27 cellular contexts compared by ENCODE assay signal in genomic region chr17:48738424-48738802, GRCh38. TPM values are rescaled to one million over a fixed set of nuclear protein-coding genes. Genes with fewer than 3 reads are reported as not detected.
A peak's percentile ranks its signal among the peaks of the same experiment; 100 is the strongest.
DNase-seq lines count a peak whose midpoint lies in the region; FAIRE-seq and TF ChIP-seq lines count a peak whose summit lies in the region.
"Had no signal": no experiment of that assay in that cellular context is flagged by ENCODE, and none has a peak within 500 bp of the region (broad histone marks: within the 10 kb centered on the region; RNA-seq: fewer than 3 reads in every experiment).

No MANE protein-coding gene starts in this region.

- H3K79me2 ChIP-seq in PC-9 (ENCODE audit: low read depth): no peaks in the 10 kb centered on the region

- H2AFZ ChIP-seq in PC-9: no peak overlapping the region

- H3K4me1 ChIP-seq in prostate gland (replicated peaks) (no peaks in the 10 kb centered on the region), PC-9 (replicated peaks; ENCODE audit: insufficient read depth) (no peaks in the 10 kb centered on the region)
- H3K4me1 ChIP-seq: BLaER1, HAP-1, Peyer's patch had no signal

- H3K27ac Mint-ChIP-seq in IgD-negative memory B cell (peak overlapping the region in 2 of 3 donors; percentile 10 to 65), chondrocyte (ENCODE audit: unreplicated experiment) (no peak overlapping the region)
- H3K27ac Mint-ChIP-seq: CD4-positive, CD25-positive, alpha-beta regulatory T cell; HFFc6 had no signal

- intact Hi-C loops in prostate gland (cut with DNase I): no loop called here
- intact Hi-C loops in PC-9 (cut with micrococcal nuclease; ENCODE audit: unreplicated experiment): no loop called here

- no peak overlapping the region for H3K4me2 ChIP-seq in PC-9
- H3K4me2 ChIP-seq: BLaER1 had no signal

- POLR2A ChIA-PET in PC-9 (lab: Charles Lee; ENCODE audit: unreplicated experiment): no interaction called here

- H3K36me3 Mint-ChIP-seq in IgD-negative memory B cell: no peaks in the 10 kb centered on the region
- peaks cover 2% of the 10 kb centered on the region for H3K36me3 Mint-ChIP-seq in chondrocyte (ENCODE audit: low read depth)
- H3K36me3 Mint-ChIP-seq: CD4-positive, CD25-positive, alpha-beta regulatory T cell had no signal

- TF ChIP-seq CTCF in prostate gland (IDR thresholded peaks at IDR 0.05) (no peak), PC-9 (conservative IDR thresholded peaks at IDR 0.05) (no peak), chondrocyte (IDR thresholded peaks at IDR 0.05) (no peak)

- TF ChIP-seq POLR2A in prostate gland (IDR thresholded peaks at IDR 0.05) (no peak), GM12892 (IDR thresholded peaks at IDR 0.05; ENCODE audit: low read depth, low read length) (no peak)

- H3K4me3 ChIP-seq in prostate gland: peak overlapping the region in 1 of 2 donors; percentile 19
- H3K4me3 ChIP-seq in PC-9: no peak overlapping the region
- H3K4me3 ChIP-seq: BLaER1, HAP-1, MG63, Peyer's patch, SK-N-MC had no signal

- peaks cover 0 to 15% (median 2%) of the 10 kb centered on the region in 3 donors for H3K9me3 Mint-ChIP-seq in IgD-negative memory B cell
- no peaks in the 10 kb centered on the region for H3K9me3 Mint-ChIP-seq in chondrocyte (ENCODE audit: low read depth)
- H3K9me3 Mint-ChIP-seq: HFFc6 had no signal

- H3F3A ChIP-seq in PC-9 (ENCODE audit: insufficient read depth, low read depth): no peaks in the 10 kb centered on the region

- no peaks in the 10 kb centered on the region for H3K36me3 ChIP-seq in prostate gland
- no peaks in the 10 kb centered on the region for H3K36me3 ChIP-seq in PC-9 (ENCODE audit: low read depth)
- H3K36me3 ChIP-seq: BLaER1, HAP-1, MG63, Peyer's patch had no signal

- H3K27ac ChIP-seq in epithelial cell of prostate (peak overlapping the region; percentile 53), prostate gland (peak overlapping the region; percentile 64 to 92), PC-9 (no peak overlapping the region)
- H3K27ac ChIP-seq: BLaER1, Peyer's patch, SK-N-MC had no signal

- DNase-seq in epithelial cell of prostate (ENCODE audit: low read depth, low spot score) (no peak), prostate gland (ENCODE audit: low spot score) (no peak), mucosa of gallbladder (ENCODE audit: low spot score) (no peak), PC-9 (no peak), chondrocyte (ENCODE audit: low spot score) (no peak), GM12892 (ENCODE audit: insufficient read length) (no peak)
- DNase-seq: CD4-positive, CD25-positive, alpha-beta regulatory T cell; HFFc6; KG1; MG63; NCI-H1105 treated with DMSO at 0.1 percent for 48 hours; NCI-H146; NCI-H2029; NCI-H446 treated with DMSO at 0.1 percent for 48 hours; NCI-H526; NCI-H82; Peyer's patch; SIG-M5 had no signal

- no peak for FAIRE-seq in GM12892 (lab: Jason Lieb, UNC)
- FAIRE-seq: A204.1, D721Med, GM18507, HTR-8/SVneo had no signal

- CTCF ChIA-PET in PC-9 (lab: Charles Lee): no interaction called here

- 3% methylated on average over 11 of the region's 11 CpGs for WGBS in prostate gland

- peak overlapping the region in 1 of 4 donors; percentile 33 for H3K4me3 Mint-ChIP-seq in IgD-negative memory B cell
- no peak overlapping the region for H3K4me3 Mint-ChIP-seq in chondrocyte (ENCODE audit: unreplicated experiment)

- H3K27me3 ChIP-seq in prostate gland (replicated peaks; ENCODE audit: insufficient read depth): no peaks in the 10 kb centered on the region
- H3K27me3 ChIP-seq in PC-9 (ENCODE audit: insufficient read depth, low read depth): peaks cover 97% of the 10 kb centered on the region
- H3K27me3 ChIP-seq: MG63 had no signal

- no peaks in the 10 kb centered on the region for H3K9me2 ChIP-seq in PC-9 (ENCODE audit: insufficient read depth)

- H4K20me1 ChIP-seq in PC-9 (ENCODE audit: insufficient read depth): no peaks in the 10 kb centered on the region

- peaks cover 88% of the 10 kb centered on the region for H3K27me3 Mint-ChIP-seq in IgD-negative memory B cell
- H3K27me3 Mint-ChIP-seq in chondrocyte (ENCODE audit: low read depth): peaks cover 92% of the 10 kb centered on the region

- no peaks in the 10 kb centered on the region for H3K9me3 ChIP-seq in prostate gland
- H3K9me3 ChIP-seq in PC-9 (ENCODE audit: insufficient read depth, low read depth): no peaks in the 10 kb centered on the region
- H3K9me3 ChIP-seq: HAP-1, MG63, Peyer's patch had no signal

- H3K4me1 Mint-ChIP-seq in IgD-negative memory B cell (peaks cover 2 to 13% (median 6%) of the 10 kb centered on the region in 3 donors), chondrocyte (ENCODE audit: low read depth) (peaks cover 5% of the 10 kb centered on the region)

- BruUV-seq in PC-9 (replicated peaks; lab: Mats Ljungman, UMichigan): no TSS peak

RNA-seq across cellular contexts. Expression of gene HOXB13, which starts 9.9 kb away (rescaled TPM):
- not detected for polyA plus RNA-seq in IgD-negative memory B cell
- total RNA-seq in prostate gland (100 to 1,000 TPM in 1 of 2 donors, 10 to 100 TPM in 1; 78.7 to 249 TPM), mucosa of gallbladder (0.12 TPM), PC-9 (2021) (0.15 TPM in 1 of 2 replicates, not detected in the other), chondrocyte (0.19 TPM in 1 of 3 replicates, not detected in the others)
- not detected for polyA plus RNA-seq in GM12892 (2012; ENCODE audit: missing spikeins)
- total RNA-seq: CD4-positive, CD25-positive, alpha-beta regulatory T cell; HFFc6 had no signal
- polyA plus RNA-seq: AG04450; CD4-positive, CD25-positive, alpha-beta regulatory T cell had no signal

RNA-seq across cellular contexts. Expression of gene PRAC2, which starts 15.4 kb away (rescaled TPM):
- polyA plus RNA-seq in IgD-negative memory B cell: not detected
- 100 to 1,000 TPM in 1 of 2 donors, 1 to 10 TPM in 1; 9.6 to 135 TPM for total RNA-seq in prostate gland
- not detected for total RNA-seq in mucosa of gallbladder
- total RNA-seq in PC-9 (2021): not detected in 2 replicates
- not detected in 3 replicates for total RNA-seq in chondrocyte
- not detected for polyA plus RNA-seq in GM12892 (2012; ENCODE audit: missing spikeins)
- total RNA-seq: CD4-positive, CD25-positive, alpha-beta regulatory T cell; HFFc6; Peyer's patch had no signal
- polyA plus RNA-seq: AG04450; CD4-positive, CD25-positive, alpha-beta regulatory T cell had no signal

RNA-seq across cellular contexts. Expression of gene PRAC1, which starts 16.1 kb away (rescaled TPM):
- not detected for polyA plus RNA-seq in IgD-negative memory B cell
- total RNA-seq in prostate gland (100 to 1,000 TPM in 1 of 2 donors, 10 to 100 TPM in 1; 56.7 to 243 TPM), mucosa of gallbladder (not detected), PC-9 (2021) (not detected in 2 replicates), chondrocyte (not detected in 3 replicates)
- polyA plus RNA-seq in GM12892 (2012; ENCODE audit: missing spikeins): not detected
- total RNA-seq: CD4-positive, CD25-positive, alpha-beta regulatory T cell; HFFc6; Peyer's patch had no signal
- polyA plus RNA-seq: AG04450; CD4-positive, CD25-positive, alpha-beta regulatory T cell had no signal

Comparison
In these comparisons a context has a peak if more than half of its experiments do, and no peak if none do; other contexts are left out.
1. RNA of gene HOXB13, which starts 9.9 kb away (total RNA-seq): 78.7 to 249 TPM in prostate gland; 0.12 TPM in mucosa of gallbladder (single experiment), 0.19 TPM in chondrocyte and 0.15 TPM in PC-9; every median in the first group is over 10 times any median in the second.
2. RNA of gene PRAC1, which starts 16.1 kb away (total RNA-seq): 56.7 to 243 TPM in prostate gland; not detected in mucosa of gallbladder (single experiment), not detected in PC-9 and not detected in chondrocyte; every median in the first group is over 10 times any median in the second.